ENCODE assay signal across 8 cellular contexts in genomic region chr6:86937219-86938079, GRCh38. TPM values are rescaled to one million over a fixed set of nuclear protein-coding genes. Genes with fewer than 3 reads are reported as not detected.
A peak's percentile ranks its signal among the peaks of the same experiment; 100 is the strongest.
DNase-seq lines count a peak whose midpoint lies in the region; ATAC-seq and TF ChIP-seq lines count a peak whose summit lies in the region.

Gene HTR1E, plus strand, starts transcription at chr6:86937528. Its CDS starts 77,807 bp downstream, at chr6:87015335.

- no peaks in the 10 kb centered on the region for H3K27me3 ChIP-seq in endodermal cell (ENCODE audit: control insufficient read depth, insufficient read depth, low read length, poor library complexity, severe bottlenecking)
- H3K27me3 ChIP-seq in muscle layer of duodenum (ENCODE audit: low read depth, low read length) = peaks cover 20% of the 10 kb centered on the region

- DNase-seq in AG08396 (ENCODE audit: low spot score) (peak; percentile 55), OCI-M1 (lab: John Stamatoyannopoulos, UW) (peak; percentile 42), endodermal cell (peak; percentile 97), CD1c-positive myeloid dendritic cell (ENCODE audit: extremely low spot score) (no peak), GOT3 (lab: John Stamatoyannopoulos, UW) (no peak)

- no peak within 1 kb of the TSS for H3K27ac ChIP-seq in endodermal cell (ENCODE audit: low read depth, low read length)
- no peak within 1 kb of the TSS for H3K27ac ChIP-seq in muscle layer of duodenum (ENCODE audit: low read length)

- peaks cover 5% of the 10 kb centered on the region for H3K4me1 ChIP-seq in endodermal cell (ENCODE audit: control insufficient read depth, insufficient read depth, low read length)
- H3K4me1 ChIP-seq in muscle layer of duodenum (ENCODE audit: control insufficient read depth in 1 of 2, insufficient read depth in 2 of 2, low read length in 2 of 2) = peaks cover 0 to 14% of the 10 kb centered on the region in 2 donors

- no peaks in the 10 kb centered on the region for H3K9me3 Mint-ChIP-seq in endodermal cell

- peaks cover 19% of the 10 kb centered on the region for H3K27me3 Mint-ChIP-seq in endodermal cell (ENCODE audit: insufficient read depth)

- H3K9me3 ChIP-seq in endodermal cell (ENCODE audit: control insufficient read depth, low read length) (peaks cover 5% of the 10 kb centered on the region), muscle layer of duodenum (ENCODE audit: control insufficient read depth in 1 of 2, low read length in 2 of 2) (no peaks in the 10 kb centered on the region)

- peak; percentile 81 for ATAC-seq in GM18502 (IDR thresholded peaks at IDR 0.05; ENCODE audit: poor library complexity, unreplicated experiment)
- peak; percentile 84 for ATAC-seq in HG03442 (IDR thresholded peaks at IDR 0.05; ENCODE audit: unreplicated experiment)

- peaks cover 16% of the 10 kb centered on the region for H3K36me3 ChIP-seq in endodermal cell (ENCODE audit: control insufficient read depth, insufficient read depth, low read length)
- no peaks in the 10 kb centered on the region for H3K36me3 ChIP-seq in muscle layer of duodenum (ENCODE audit: control insufficient read depth in 1 of 2, insufficient read depth in 2 of 2, low read length in 2 of 2)

- peak; percentile 97 for TF ChIP-seq CTCF in endodermal cell (conservative IDR thresholded peaks at IDR 0.05)

- H3K4me3 Mint-ChIP-seq in endodermal cell = peak within 1 kb of the TSS; percentile 68

- peaks cover 23% of the 10 kb centered on the region for H3K4me1 Mint-ChIP-seq in endodermal cell

- H3K9ac ChIP-seq in endodermal cell (ENCODE audit: extremely low read depth, low read length, poor library complexity, severe bottlenecking) = peak within 1 kb of the TSS; percentile 47

- WGBS in endodermal cell (ENCODE audit: insufficient coverage in 1 of 2, insufficient read length in 1 of 2), 2 experiments = 3 to 6% methylated on average over 22 to 55 of the region's 55 CpGs

- peak within 1 kb of the TSS; percentile 59 for H3K27ac Mint-ChIP-seq in endodermal cell

- peaks cover 5% of the 10 kb centered on the region for H3K36me3 Mint-ChIP-seq in endodermal cell (ENCODE audit: low read depth)

- peak within 1 kb of the TSS; percentile 86 for H3K4me3 ChIP-seq in endodermal cell (ENCODE audit: low read length)
- peak within 1 kb of the TSS; percentile 37 to 59 for H3K4me3 ChIP-seq in muscle layer of duodenum (ENCODE audit: low read depth in 1 of 2, low read length in 2 of 2)

RNA-seq across cellular contexts. Expression of gene HTR1E, which starts in this region (rescaled TPM):
- total RNA-seq in endodermal cell = 1 to 10 TPM; 1.3 to 3.6 TPM
- 0.85 TPM for polyA plus RNA-seq in endodermal cell (2013, experiment 1 of 2)
- 1.4 TPM for polyA plus RNA-seq in endodermal cell (2013, experiment 2 of 2)

Comparison
In these comparisons a context has a peak if more than half of its experiments do, and no peak if none do; other contexts are left out.
1. DNase-seq: peak in AG08396 (single experiment), OCI-M1 (single experiment) and endodermal cell (single experiment); none in CD1c-positive myeloid dendritic cell (single experiment) and GOT3 (single experiment).